13 cellular contexts compared by ENCODE assay signal in the genomic region with DNA sequence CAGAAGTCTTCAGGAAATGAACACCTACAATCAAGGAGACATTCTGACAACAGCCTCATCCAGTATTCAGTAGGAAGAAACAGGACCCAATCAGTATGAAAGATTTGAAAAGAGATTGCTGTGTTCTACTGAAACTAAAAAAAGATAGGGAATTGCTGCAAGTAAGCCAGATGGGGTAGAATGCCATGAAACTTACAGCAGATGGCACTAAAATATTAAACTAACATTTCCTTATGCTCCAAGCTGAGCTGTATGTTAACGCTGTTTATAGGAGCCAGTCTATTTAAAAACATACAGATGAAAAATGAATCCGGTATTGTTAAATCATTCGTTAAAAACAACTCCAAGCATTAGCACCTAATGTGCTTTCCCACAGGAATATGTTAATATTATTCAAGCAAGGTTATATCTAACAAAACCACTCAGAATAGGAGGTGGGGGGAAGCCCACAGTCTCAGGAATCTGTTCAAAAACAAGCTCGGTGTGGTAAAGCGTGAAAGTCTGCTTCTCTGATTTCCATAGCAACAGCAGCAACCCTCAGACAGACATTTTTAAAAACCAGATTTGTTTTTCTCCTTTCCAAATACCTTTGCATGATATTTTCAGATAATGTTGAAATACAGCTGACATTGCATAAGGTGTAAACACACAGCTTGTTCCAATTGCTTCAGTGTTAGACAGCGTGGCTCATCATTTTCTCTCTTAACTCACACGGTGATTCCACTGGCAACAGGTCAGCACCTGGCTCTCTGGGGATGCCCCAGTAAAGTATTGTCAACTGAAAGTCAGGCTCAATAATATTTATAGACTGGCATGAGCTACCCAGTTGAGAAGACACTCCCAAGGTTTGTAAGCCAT.
DNase-seq lines count a peak whose midpoint lies in the region; ATAC-seq, FAIRE-seq and TF ChIP-seq lines count a peak whose summit lies in the region.
"Had no signal": no experiment of that assay in that cellular context is flagged by ENCODE, and none has a peak within 500 bp of the region (broad histone marks: within the 10 kb centered on the region; RNA-seq: fewer than 3 reads in every experiment).

No MANE protein-coding gene starts in this region.

- H3K27me3 Mint-ChIP-seq in type B pancreatic cell: no peaks in the 10 kb centered on the region

- peaks cover 3% of the 10 kb centered on the region for H3K4me1 Mint-ChIP-seq in type B pancreatic cell (ENCODE audit: unreplicated experiment)

- H3K36me3 ChIP-seq in cardiac muscle cell: no peaks in the 10 kb centered on the region
- H3K36me3 ChIP-seq in WERI-Rb-1: no peaks in the 10 kb centered on the region
- no peaks in the 10 kb centered on the region for H3K36me3 ChIP-seq in esophagus squamous epithelium
- H3K36me3 ChIP-seq: ascending aorta, spleen, uterus had no signal

- H3K9me3 ChIP-seq in cardiac muscle cell (ENCODE audit: low read depth): no peaks in the 10 kb centered on the region
- H3K9me3 ChIP-seq in right cardiac atrium (ENCODE audit: control insufficient read depth, low read length): no peaks in the 10 kb centered on the region
- no peaks in the 10 kb centered on the region for H3K9me3 ChIP-seq in WERI-Rb-1 (ENCODE audit: severe bottlenecking)
- H3K9me3 ChIP-seq in esophagus squamous epithelium: no peaks in the 10 kb centered on the region
- H3K9me3 ChIP-seq: ascending aorta, spleen, uterus had no signal

- H3K4me1 ChIP-seq in cardiac muscle cell (ENCODE audit: low read depth): no peaks in the 10 kb centered on the region
- H3K4me1 ChIP-seq in right cardiac atrium (ENCODE audit: control insufficient read depth, insufficient read depth, low read length): no peaks in the 10 kb centered on the region
- no peaks in the 10 kb centered on the region for H3K4me1 ChIP-seq in esophagus squamous epithelium
- H3K4me1 ChIP-seq: ascending aorta, spleen, uterus had no signal

- no peaks in the 10 kb centered on the region for H3K36me3 Mint-ChIP-seq in type B pancreatic cell

- DNase-seq in cardiac muscle cell (ENCODE audit: low read depth in 1 of 2, low spot score in 1 of 2) (peak in 1 of 2 donors; percentile 36), right cardiac atrium (no peak), WERI-Rb-1 (no peak), urothelium cell line (ENCODE audit: low spot score) (no peak), esophagus squamous epithelium (lab: John Stamatoyannopoulos, UW) (no peak), HPDE6-E6E7 (ENCODE audit: extremely low spot score) (no peak), type B pancreatic cell (ENCODE audit: extremely low spot score, unreplicated experiment) (no peak)
- DNase-seq: GDM1, NCI-H2227 treated with DMSO at 0.1 percent for 48 hours, spleen, uterus had no signal

- H3K4me3 ChIP-seq in cardiac muscle cell: no peak overlapping the region
- H3K4me3 ChIP-seq in right cardiac atrium (ENCODE audit: low read length): no peak overlapping the region
- H3K4me3 ChIP-seq in WERI-Rb-1 (ENCODE audit: low read depth, low read length): no peak overlapping the region
- H3K4me3 ChIP-seq in esophagus squamous epithelium: no peak overlapping the region
- H3K4me3 ChIP-seq: ascending aorta, spleen, uterus had no signal

- H3K27ac Mint-ChIP-seq in type B pancreatic cell: no peak overlapping the region

- H3K9me3 Mint-ChIP-seq in type B pancreatic cell: no peaks in the 10 kb centered on the region

- ATAC-seq in right cardiac atrium: no peak

- 49% methylated on average over 7 of the region's 7 CpGs for WGBS in right cardiac atrium
- WGBS in esophagus squamous epithelium, 2 donors: 36 to 40% methylated on average over 7 of the region's 7 CpGs

- H3K27me3 ChIP-seq in cardiac muscle cell (no peaks in the 10 kb centered on the region), right cardiac atrium (ENCODE audit: control insufficient read depth, insufficient read depth) (no peaks in the 10 kb centered on the region), WERI-Rb-1 (ENCODE audit: insufficient read depth, low read depth, severe bottlenecking) (no peaks in the 10 kb centered on the region), esophagus squamous epithelium (no peaks in the 10 kb centered on the region)
- H3K27me3 ChIP-seq: ascending aorta, spleen, uterus had no signal

- no peak for TF ChIP-seq POLR2A in esophagus squamous epithelium (IDR thresholded peaks at IDR 0.05)

- H3K27ac ChIP-seq in cardiac muscle cell (no peak overlapping the region), right cardiac atrium (ENCODE audit: low read length) (no peak overlapping the region), WERI-Rb-1 (no peak overlapping the region), esophagus squamous epithelium (no peak overlapping the region)
- H3K27ac ChIP-seq: ascending aorta, spleen, uterus had no signal

- intact Hi-C loops in right cardiac atrium (cut with DNase I) (no loop called here), esophagus squamous epithelium (cut with DNase I) (no loop called here)

- FAIRE-seq in islet of Langerhans (lab: Jason Lieb, UNC) (peak; percentile 72), urothelium cell line (lab: Jason Lieb, UNC) (peak; percentile 52)

- TF ChIP-seq CTCF in cardiac muscle cell (IDR thresholded peaks at IDR 0.05; ENCODE audit: low read depth, low read length) (peak; percentile 25), WERI-Rb-1 (IDR thresholded peaks at IDR 0.05; ENCODE audit: low read depth, low read length) (peak; percentile 20; the same call in 1 of the 2 replicates), esophagus squamous epithelium (IDR thresholded peaks at IDR 0.05) (no peak), type B pancreatic cell (conservative IDR thresholded peaks at IDR 0.05) (no peak)

- H3K4me3 Mint-ChIP-seq in type B pancreatic cell: no peak overlapping the region

Comparison
In these comparisons a context has a peak if more than half of its experiments do, and no peak if none do; other contexts are left out.
1. CTCF ChIP-seq: peak in cardiac muscle cell (single experiment) and WERI-Rb-1 (single experiment); none in esophagus squamous epithelium (0 of 6) and type B pancreatic cell (single experiment).